ENCODE assay signal across 9 cellular contexts in the genomic region with DNA sequence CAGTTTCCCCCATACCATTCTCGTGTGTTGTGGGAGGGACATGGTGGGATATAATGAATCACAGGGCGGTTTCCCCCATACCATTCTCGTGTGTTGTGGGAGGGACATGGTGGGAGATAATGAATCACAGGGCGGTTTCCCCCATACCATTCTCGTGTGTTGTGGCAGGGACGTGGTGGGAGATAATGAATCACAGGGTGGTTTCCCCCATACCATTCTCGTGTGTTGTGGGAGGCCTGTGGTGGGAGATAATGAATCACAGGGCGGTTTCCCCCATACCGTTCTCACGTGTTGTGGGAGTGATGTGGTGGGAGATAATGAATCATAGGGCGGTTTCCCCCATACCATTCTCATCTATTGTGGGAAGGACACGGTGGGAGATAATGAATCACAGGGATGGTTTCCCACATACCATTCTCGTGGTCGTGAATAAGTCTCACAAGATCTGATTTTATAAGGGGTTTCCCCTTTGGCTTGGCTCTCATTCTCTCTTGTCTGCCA.
DNase-seq lines count a peak whose midpoint lies in the region; FAIRE-seq and TF ChIP-seq lines count a peak whose summit lies in the region.
"Had no signal": no experiment of that assay in that cellular context is flagged by ENCODE, and none has a peak within 500 bp of the region (broad histone marks: within the 10 kb centered on the region; RNA-seq: fewer than 3 reads in every experiment).

No MANE protein-coding gene starts in this region.

- no TSS peak for BruUV-seq in PC-9 (replicated peaks; lab: Mats Ljungman, UMichigan)

- DNase-seq in BJ (ENCODE audit: low read depth), result peak; percentile 76
- DNase-seq in PC-9, result peak in 1 of 2 experiments; percentile 43
- peak; percentile 80 for DNase-seq in activated effector memory CD4-positive, alpha-beta T cell treated with anti-CD3 and anti-CD28 coated beads, Interleukin-2, amount 50 U/mL, for 16 hours
- peak; percentile 2 for DNase-seq in kidney
- DNase-seq in NCI-H1092 treated with DMSO at 0.1 percent for 48 hours (lab: John Stamatoyannopoulos, UW), result no peak
- DNase-seq in thyroid gland, result no peak
- DNase-seq in mesothelial cell of epicardium (ENCODE audit: low spot score in 2 of 2, unreplicated experiment in 2 of 2), result no peak
- DNase-seq in occipital lobe (lab: John Stamatoyannopoulos, UW), result no peak

- H2AFZ ChIP-seq in PC-9, result no peak overlapping the region

- no peaks in the 10 kb centered on the region for H3F3A ChIP-seq in PC-9 (ENCODE audit: insufficient read depth, low read depth)

- H3K36me3 Mint-ChIP-seq in mesothelial cell of epicardium, result peaks cover 33% of the 10 kb centered on the region

- CTCF ChIA-PET in BJ (lab: Yijun Ruan, JAX), result interaction anchor here (0.7 kb wide), 1 partner anchor 647 kb away, joined by 3 read pairs; no protein-coding TSS in a partner anchor
- CTCF ChIA-PET in PC-9 (lab: Charles Lee), result no interaction called here

- H3K4me1 ChIP-seq in PC-9 (replicated peaks; ENCODE audit: insufficient read depth), result no peaks in the 10 kb centered on the region
- H3K4me1 ChIP-seq in kidney (ENCODE audit: control insufficient read depth in 1 of 2, insufficient read depth in 1 of 2, low read depth in 1 of 2, low read length in 2 of 2), result no peaks in the 10 kb centered on the region
- no peaks in the 10 kb centered on the region for H3K4me1 ChIP-seq in thyroid gland

- H3K4me3 ChIP-seq in BJ (ENCODE audit: low read depth, low read length), result no peak overlapping the region
- no peak overlapping the region for H3K4me3 ChIP-seq in PC-9
- no peak overlapping the region for H3K4me3 ChIP-seq in kidney (ENCODE audit: low read length in 2 of 2)
- no peak overlapping the region for H3K4me3 ChIP-seq in thyroid gland (replicated peaks in 1 of 3)

- H3K9me3 Mint-ChIP-seq in mesothelial cell of epicardium, result peaks cover 23% of the 10 kb centered on the region

- H3K79me2 ChIP-seq in PC-9 (ENCODE audit: low read depth), result no peaks in the 10 kb centered on the region

- WGBS in thyroid gland, 2 donors, result 79 to 93% methylated on average over 14 of the region's 14 CpGs

- no peaks in the 10 kb centered on the region for H3K27me3 Mint-ChIP-seq in mesothelial cell of epicardium (ENCODE audit: low read depth)

- POLR2A ChIA-PET in BJ (lab: Charles Lee), result no interaction called here
- POLR2A ChIA-PET in PC-9 (lab: Charles Lee; ENCODE audit: unreplicated experiment), result no interaction called here

- no peak for TF ChIP-seq POLR2A in thyroid gland (IDR thresholded peaks at IDR 0.05)

- H3K4me2 ChIP-seq in PC-9, result no peak overlapping the region

- no peaks in the 10 kb centered on the region for H3K4me1 Mint-ChIP-seq in mesothelial cell of epicardium

- H3K27me3 ChIP-seq in BJ (ENCODE audit: control insufficient read depth, insufficient read depth, low read length) (no peaks in the 10 kb centered on the region), PC-9 (ENCODE audit: insufficient read depth, low read depth) (no peaks in the 10 kb centered on the region), thyroid gland (no peaks in the 10 kb centered on the region)

- no peaks in the 10 kb centered on the region for H4K20me1 ChIP-seq in PC-9 (ENCODE audit: insufficient read depth)

- 0 out of 2 replicates have a peak, but pooled peaks cover 5% of the 10 kb centered on the region for H3K9me3 ChIP-seq in PC-9 (ENCODE audit: insufficient read depth, low read depth)
- no peaks in the 10 kb centered on the region for H3K9me3 ChIP-seq in kidney (ENCODE audit: control insufficient read depth in 1 of 2, low read length in 2 of 2)
- no peaks in the 10 kb centered on the region for H3K9me3 ChIP-seq in thyroid gland

- no peak overlapping the region for H3K4me3 Mint-ChIP-seq in mesothelial cell of epicardium
- H3K4me3 Mint-ChIP-seq: neural crest cell had no signal

- no peaks in the 10 kb centered on the region for H3K9me2 ChIP-seq in PC-9 (ENCODE audit: insufficient read depth)

- H3K9ac ChIP-seq in kidney (ENCODE audit: low read length in 2 of 2), result no peak overlapping the region

- intact Hi-C loops in PC-9 (cut with micrococcal nuclease; ENCODE audit: unreplicated experiment), result no loop called here
- intact Hi-C loops in kidney (cut with DNase I), result no loop called here
- intact Hi-C loops in thyroid gland (cut with DNase I), result no loop called here

- H3K36me3 ChIP-seq in BJ (ENCODE audit: control insufficient read depth, insufficient read depth, low read length) (peaks cover 3% of the 10 kb centered on the region; the same call in 1 of the 2 replicates), PC-9 (ENCODE audit: low read depth) (0 out of 2 replicates have a peak, but pooled peaks cover 6% of the 10 kb centered on the region), kidney (ENCODE audit: control insufficient read depth in 1 of 2, insufficient read depth in 2 of 2, low read length in 2 of 2) (no peaks in the 10 kb centered on the region), thyroid gland (peaks cover 0 to 4% of the 10 kb centered on the region in 2 donors)

- no peak for FAIRE-seq in kidney (lab: Jason Lieb, UNC)

- no peak overlapping the region for H3K27ac Mint-ChIP-seq in mesothelial cell of epicardium

- peak overlapping the region; percentile 60 for H3K27ac ChIP-seq in PC-9
- H3K27ac ChIP-seq in kidney (ENCODE audit: low read depth in 2 of 2, low read length in 2 of 2), result no peak overlapping the region
- H3K27ac ChIP-seq in thyroid gland, result no peak overlapping the region

- TF ChIP-seq CTCF in BJ (IDR thresholded peaks at IDR 0.05; ENCODE audit: insufficient read depth, low read depth, low read length), result no peak
- no peak for TF ChIP-seq CTCF in PC-9 (conservative IDR thresholded peaks at IDR 0.05)
- no peak for TF ChIP-seq CTCF in kidney (IDR thresholded peaks at IDR 0.05; ENCODE audit: borderline replicate concordance, extremely low read depth, insufficient read depth)
- TF ChIP-seq CTCF in thyroid gland (IDR thresholded peaks at IDR 0.05), result no peak
- no peak for TF ChIP-seq CTCF in mesothelial cell of epicardium (IDR thresholded peaks at IDR 0.05; ENCODE audit: unreplicated experiment)

Comparison
In these comparisons a context has a peak if more than half of its experiments do, and no peak if none do; other contexts are left out.
1. DNase-seq: peak in BJ (single experiment), activated effector memory CD4-positive, alpha-beta T cell treated with anti-CD3 and anti-CD28 coated beads, Interleukin-2, amount 50 U/mL, for 16 hours (single experiment) and kidney (single experiment); none in NCI-H1092 treated with DMSO at 0.1 percent for 48 hours (single experiment), thyroid gland (0 of 2), mesothelial cell of epicardium (0 of 2) and occipital lobe (single experiment).